ENCODE assay signal across 14 cellular contexts in genomic region chr14:24258548-24259265, GRCh38. TPM values are rescaled to one million over a fixed set of nuclear protein-coding genes. Genes with fewer than 3 reads are reported as not detected.
DNase-seq lines count a peak whose midpoint lies in the region; ATAC-seq and TF ChIP-seq lines count a peak whose summit lies in the region.
"Had no signal": no experiment of that assay in that cellular context is flagged by ENCODE, and none has a peak within 500 bp of the region (broad histone marks: within the 10 kb centered on the region; RNA-seq: fewer than 3 reads in every experiment).

No MANE protein-coding gene starts in this region.

- H3K27ac ChIP-seq in IMR-90 (ENCODE audit: insufficient read depth, low read length) = no peak overlapping the region; the same call in 1 of the 2 replicates
- peak overlapping the region; percentile 58 for H3K27ac ChIP-seq in lower lobe of right lung
- no peak overlapping the region for H3K27ac ChIP-seq in spleen

- peak overlapping the region; percentile 79 for H4K91ac ChIP-seq in IMR-90 (ENCODE audit: insufficient read depth, low read depth, low read length)

- H3K4me1 ChIP-seq in IMR-90 (ENCODE audit: control insufficient read depth, insufficient read depth, low read length) = peaks cover 8% of the 10 kb centered on the region
- peaks cover 12% of the 10 kb centered on the region for H3K4me1 ChIP-seq in lower lobe of right lung
- no peaks in the 10 kb centered on the region for H3K4me1 ChIP-seq in spleen

- CTCF ChIA-PET in IMR-90 (lab: Yijun Ruan, JAX) = no interaction called here

- peak overlapping the region; percentile 79 for H2BK120ac ChIP-seq in IMR-90 (ENCODE audit: low read depth, low read length)

- in situ Hi-C loops in IMR-90 (cut with MboI; ENCODE audit: low sequenced_read_pairs) = no loop called here

- H3K27me3 ChIP-seq in IMR-90 (ENCODE audit: control insufficient read depth, insufficient read depth, low read length) = no peaks in the 10 kb centered on the region
- H3K27me3 ChIP-seq in lower lobe of right lung (ENCODE audit: low read depth) = no peaks in the 10 kb centered on the region
- H3K27me3 ChIP-seq in spleen (replicated peaks in 1 of 7) = no peaks in the 10 kb centered on the region

- no peak overlapping the region for H3K4me3 Mint-ChIP-seq in chondrocyte (ENCODE audit: unreplicated experiment)

- H3K36me3 ChIP-seq in IMR-90 (ENCODE audit: control insufficient read depth, insufficient read depth, low read length) = peaks cover 2% of the 10 kb centered on the region; the same call in 1 of the 2 replicates
- peaks cover 17% of the 10 kb centered on the region for H3K36me3 ChIP-seq in lower lobe of right lung
- peaks cover 0 to 89% (median 4%) of the 10 kb centered on the region in 6 donors for H3K36me3 ChIP-seq in spleen

- ATAC-seq in IMR-90 (ENCODE audit: low read depth) (no peak), lower lobe of right lung (peak in 1 of 2 donors; percentile 1), HG02884 (IDR thresholded peaks at IDR 0.05; ENCODE audit: unreplicated experiment) (no peak), left ventricle myocardium superior (no peak)

- H2AK5ac ChIP-seq in IMR-90 (ENCODE audit: low read depth, low read length) = peak overlapping the region; percentile 84

- 92% methylated on average over 7 of the region's 18 CpGs; no CpG with 5 or more reads in 1 of the 2 experiments for WGBS in IMR-90 (ENCODE audit: extremely low coverage in 2 of 2, insufficient read length in 1 of 2), 2 experiments
- 89 to 96% (median 94%) methylated on average over 18 of the region's 18 CpGs for WGBS in spleen, 5 donors

- TF ChIP-seq CTCF in IMR-90 (conservative IDR thresholded peaks at IDR 0.05; ENCODE audit: low read depth, low read length) (no peak), chondrocyte (IDR thresholded peaks at IDR 0.05) (no peak), lower lobe of right lung (IDR thresholded peaks at IDR 0.05) (no peak), spleen (IDR thresholded peaks at IDR 0.05 in 8 of 11, conservative IDR thresholded peaks at IDR 0.05 in 3 of 11) (no peak)

- DNase-seq in IMR-90 (no peak), chondrocyte (ENCODE audit: low spot score) (peak; percentile 81), lower lobe of right lung (no peak), spleen (peak; percentile 50), NCI-H1694 treated with DMSO at 0.1 percent for 48 hours (lab: John Stamatoyannopoulos, UW) (no peak), left ventricle myocardium superior (no peak), SK-N-DZ (ENCODE audit: low spot score) (no peak)
- DNase-seq: AML-193, DMS53, MM.1S, NCI-H1436, NCI-H526, SK-N-SH had no signal

- peak overlapping the region; percentile 82 for H2AFZ ChIP-seq in IMR-90 (replicated peaks; ENCODE audit: low read length, poor library complexity)

- no peaks in the 10 kb centered on the region for H3K9me3 Mint-ChIP-seq in chondrocyte (ENCODE audit: low read depth)

- peak overlapping the region; percentile 17 for H3K27ac Mint-ChIP-seq in chondrocyte (ENCODE audit: unreplicated experiment)

- no peak overlapping the region for H3K56ac ChIP-seq in IMR-90 (ENCODE audit: extremely low read depth, insufficient read depth, low read length)

- no peak for TF ChIP-seq POLR2A in IMR-90 (IDR thresholded peaks at IDR 0.05; ENCODE audit: low read depth, low read length)
- TF ChIP-seq POLR2A in spleen (IDR thresholded peaks at IDR 0.05) = no peak

- H3K4me3 ChIP-seq in IMR-90 (ENCODE audit: insufficient read depth, low read depth, low read length) (no peak overlapping the region), lower lobe of right lung (no peak overlapping the region), spleen (no peak overlapping the region)

- no TSS peak for BruUV-seq in IMR-90 (replicated peaks; lab: Mats Ljungman, UMichigan)

- H2BK15ac ChIP-seq in IMR-90 (ENCODE audit: low read depth, low read length) = peak overlapping the region; percentile 68; the same call in 1 of the 3 replicates

- peaks cover 29% of the 10 kb centered on the region for H3K4me1 Mint-ChIP-seq in chondrocyte (ENCODE audit: low read depth)

- POLR2A ChIA-PET in IMR-90 (lab: Charles Lee; ENCODE audit: unreplicated experiment) = no interaction called here

- no peaks in the 10 kb centered on the region for H3K27me3 Mint-ChIP-seq in chondrocyte (ENCODE audit: low read depth)

- no peak overlapping the region for H3K14ac ChIP-seq in IMR-90 (replicated peaks; ENCODE audit: low read depth, low read length)

- intact Hi-C loops in IMR-90 (cut with micrococcal nuclease) = no loop called here
- intact Hi-C loops in lower lobe of right lung (cut with DNase I) = no loop called here
- intact Hi-C loops in spleen (cut with DNase I; ENCODE audit: low total_unique reads) = no loop called here
- intact Hi-C loops in left ventricle myocardium superior (cut with micrococcal nuclease) = no loop called here

- H3K79me1 ChIP-seq in IMR-90 (ENCODE audit: low read depth in 1 of 2, low read length in 2 of 2) = peaks cover 0 to 2% of the 10 kb centered on the region in 2 experiments; a peak in 1 of 4 replicates

- H3K18ac ChIP-seq in IMR-90 (ENCODE audit: low read depth, low read length) = no peak overlapping the region

- H4K20me1 ChIP-seq in IMR-90 (ENCODE audit: insufficient read depth, low read length) = no peaks in the 10 kb centered on the region

- H3K9me3 ChIP-seq in IMR-90 (ENCODE audit: control insufficient read depth, insufficient read depth, low read length) = no peaks in the 10 kb centered on the region
- H3K9me3 ChIP-seq in lower lobe of right lung = no peaks in the 10 kb centered on the region
- no peaks in the 10 kb centered on the region for H3K9me3 ChIP-seq in spleen
- H3K9me3 ChIP-seq: SK-N-SH had no signal

- peak overlapping the region; percentile 96 for H2AK9ac ChIP-seq in IMR-90 (replicated peaks; ENCODE audit: low read depth, low read length, poor library complexity)

- H3K23ac ChIP-seq in IMR-90 (ENCODE audit: low read depth, low read length) = no peak overlapping the region

- no peak overlapping the region for H4K5ac ChIP-seq in IMR-90 (ENCODE audit: low read depth, low read length)

- H3K4me2 ChIP-seq in IMR-90 (ENCODE audit: low read depth, low read length) = no peak overlapping the region
- H3K4me2 ChIP-seq: SK-N-SH had no signal

- no peak overlapping the region for H3K9ac ChIP-seq in IMR-90 (ENCODE audit: low read depth, low read length)
- H3K9ac ChIP-seq: SK-N-SH had no signal

- no peak overlapping the region for H2BK5ac ChIP-seq in IMR-90 (ENCODE audit: low read depth, low read length, poor library complexity, severe bottlenecking)

- H3K9me1 ChIP-seq in IMR-90 (ENCODE audit: insufficient read depth, low read length) = peaks cover 16% of the 10 kb centered on the region; the same call in 1 of the 2 replicates

- TF ChIP-seq RAD21 in IMR-90 (IDR thresholded peaks at IDR 0.05; ENCODE audit: low read length) = no peak

- H2BK20ac ChIP-seq in IMR-90 (ENCODE audit: low read depth, low read length) = peak overlapping the region; percentile 42; the same call in 1 of the 2 replicates

- H3K36me3 Mint-ChIP-seq in chondrocyte (ENCODE audit: low read depth) = peaks cover 4% of the 10 kb centered on the region

- peak overlapping the region; percentile 60; the same call in 1 of the 2 replicates for H3K4ac ChIP-seq in IMR-90 (ENCODE audit: low read depth, low read length)

- dilution Hi-C loops in IMR-90 (cut with HindIII; ENCODE audit: low sequenced_read_pairs, unreplicated experiment) = no loop called here

- peak overlapping the region; percentile 65 to 67; a peak in 2 of 4 replicates for H4K8ac ChIP-seq in IMR-90 (ENCODE audit: low read depth in 2 of 2, low read length in 2 of 2)

RNA-seq across cellular contexts. Expression of gene TGM1, which starts 4.3 kb away (rescaled TPM):
- total RNA-seq in IMR-90 (2012; rRNA removed) (0.56 and 0.72 TPM in 2 replicates), chondrocyte (3.2 to 5.0 TPM (median 3.3 TPM) in 3 replicates), lower lobe of right lung (5.9 TPM), spleen (1 to 10 TPM; 1.4 to 4.8 (median 2.8) TPM), left ventricle myocardium superior (2.7 TPM)
- polyA plus RNA-seq in IMR-90 (2012; rRNA removed) (2.7 and 3.3 TPM in 2 replicates), spleen (1 to 10 TPM; 1.7 to 3.5 (median 2.3) TPM)
- polyA plus RNA-seq in IMR-90 (2012; cell fraction: cytosol; rRNA removed) = 0.45 and 1.3 TPM in 2 replicates
- 7.9 and 21.3 TPM in 2 replicates for polyA plus RNA-seq in IMR-90 (2012; cell fraction: nucleus; rRNA removed; ENCODE audit: low replicate concordance)
- 0.39 and 4.4 TPM in 2 replicates for polyA plus RNA-seq in SK-N-DZ (2014; cell fraction: cytosol; rRNA removed)
- 3.9 and 5.1 TPM in 2 replicates for polyA plus RNA-seq in SK-N-DZ (2014; cell fraction: nucleus; rRNA removed)

RNA-seq across cellular contexts. Expression of gene RABGGTA, which starts 12.7 kb away (rescaled TPM):
- total RNA-seq in IMR-90 (2012; rRNA removed) = 25.6 and 27.2 TPM in 2 replicates
- 55.6 and 64.0 TPM in 2 replicates for polyA plus RNA-seq in IMR-90 (2012; rRNA removed)
- polyA plus RNA-seq in IMR-90 (2012; cell fraction: cytosol; rRNA removed) = 37.7 and 48.7 TPM in 2 replicates
- 158 and 347 TPM in 2 replicates for polyA plus RNA-seq in IMR-90 (2012; cell fraction: nucleus; rRNA removed; ENCODE audit: low replicate concordance)
- total RNA-seq in chondrocyte = 27.0 to 34.9 TPM (median 27.4 TPM) in 3 replicates
- 50.4 TPM for total RNA-seq in lower lobe of right lung
- total RNA-seq in spleen = 10 to 100 TPM; 41.7 to 63.0 (median 48.6) TPM
- 10 to 100 TPM; 22.5 to 46.7 (median 41.4) TPM for polyA plus RNA-seq in spleen
- total RNA-seq in left ventricle myocardium superior = 19.4 TPM
- polyA plus RNA-seq in SK-N-DZ (2014; cell fraction: cytosol; rRNA removed) = 22.8 TPM in 2 replicates
- polyA plus RNA-seq in SK-N-DZ (2014; cell fraction: nucleus; rRNA removed) = 65.5 and 83.5 TPM in 2 replicates

RNA-seq across cellular contexts. Expression of gene TINF2, which starts 16.3 kb away (rescaled TPM):
- total RNA-seq in IMR-90 (2012; rRNA removed) (21.1 and 26.9 TPM in 2 replicates), chondrocyte (60.1 to 85.5 TPM (median 72.6 TPM) in 3 replicates), lower lobe of right lung (85.7 TPM), spleen (100 to 1,000 TPM in 3 of 7 donors, 10 to 100 TPM in 4; 61.8 to 121 (median 99.5) TPM), left ventricle myocardium superior (34.5 TPM)
- polyA plus RNA-seq in IMR-90 (2012; rRNA removed) (30.0 and 33.0 TPM in 2 replicates), spleen (10 to 100 TPM; 55.7 to 60.8 (median 57.4) TPM)
- polyA plus RNA-seq in IMR-90 (2012; cell fraction: cytosol; rRNA removed) = 18.0 and 22.6 TPM in 2 replicates
- 25.3 and 36.7 TPM in 2 replicates for polyA plus RNA-seq in IMR-90 (2012; cell fraction: nucleus; rRNA removed; ENCODE audit: low replicate concordance)
- 58.8 and 65.1 TPM in 2 replicates for polyA plus RNA-seq in SK-N-DZ (2014; cell fraction: cytosol; rRNA removed)
- polyA plus RNA-seq in SK-N-DZ (2014; cell fraction: nucleus; rRNA removed) = 49.1 and 78.3 TPM in 2 replicates

RNA-seq across cellular contexts. Expression of gene GMPR2, which starts 26.0 kb away (rescaled TPM):
- total RNA-seq in IMR-90 (2012; rRNA removed) = 56.1 and 92.5 TPM in 2 replicates
- polyA plus RNA-seq in IMR-90 (2012; rRNA removed) = 63.7 and 65.7 TPM in 2 replicates
- polyA plus RNA-seq in IMR-90 (2012; cell fraction: cytosol; rRNA removed) = 38.5 and 42.9 TPM in 2 replicates
- 50.8 and 70.1 TPM in 2 replicates for polyA plus RNA-seq in IMR-90 (2012; cell fraction: nucleus; rRNA removed; ENCODE audit: low replicate concordance)
- 43.1 to 66.5 TPM (median 47.9 TPM) in 3 replicates for total RNA-seq in chondrocyte
- total RNA-seq in lower lobe of right lung = 72.3 TPM
- 10 to 100 TPM; 57.0 to 85.6 (median 82.6) TPM for total RNA-seq in spleen
- 10 to 100 TPM; 42.2 to 57.9 (median 50.3) TPM for polyA plus RNA-seq in spleen
- total RNA-seq in left ventricle myocardium superior = 29.0 TPM
- polyA plus RNA-seq in SK-N-DZ (2014; cell fraction: cytosol; rRNA removed) = 120 and 138 TPM in 2 replicates
- 90.3 and 107 TPM in 2 replicates for polyA plus RNA-seq in SK-N-DZ (2014; cell fraction: nucleus; rRNA removed)

RNA-seq across cellular contexts. Expression of gene NEDD8, which starts 26.5 kb away (rescaled TPM):
- total RNA-seq in IMR-90 (2012; rRNA removed) = 167 and 224 TPM in 2 replicates
- polyA plus RNA-seq in IMR-90 (2012; rRNA removed) = 375 and 393 TPM in 2 replicates
- polyA plus RNA-seq in IMR-90 (2012; cell fraction: cytosol; rRNA removed) = 171 and 190 TPM in 2 replicates
- 17.8 and 126 TPM in 2 replicates for polyA plus RNA-seq in IMR-90 (2012; cell fraction: nucleus; rRNA removed; ENCODE audit: low replicate concordance)
- total RNA-seq in chondrocyte = 154 to 169 TPM (median 159 TPM) in 3 replicates
- 132 TPM for total RNA-seq in lower lobe of right lung
- total RNA-seq in spleen = 100 to 1,000 TPM in 6 of 7 donors, 10 to 100 TPM in 1; 98.6 to 137 (median 122) TPM
- polyA plus RNA-seq in spleen = 100 to 1,000 TPM; 164 to 237 (median 228) TPM
- 225 TPM for total RNA-seq in left ventricle myocardium superior
- 515 and 707 TPM in 2 replicates for polyA plus RNA-seq in SK-N-DZ (2014; cell fraction: cytosol; rRNA removed)
- 207 and 336 TPM in 2 replicates for polyA plus RNA-seq in SK-N-DZ (2014; cell fraction: nucleus; rRNA removed)

Comparison
In these comparisons a context has a peak if more than half of its experiments do, and no peak if none do; other contexts are left out.
1. DNase-seq: peak in chondrocyte (single experiment) and spleen (single experiment); none in IMR-90 (single experiment), lower lobe of right lung (single experiment), NCI-H1694 treated with DMSO at 0.1 percent for 48 hours (single experiment), left ventricle myocardium superior (single experiment) and SK-N-DZ (single experiment).